27 cellular contexts compared by ENCODE assay signal in the genomic region with DNA sequence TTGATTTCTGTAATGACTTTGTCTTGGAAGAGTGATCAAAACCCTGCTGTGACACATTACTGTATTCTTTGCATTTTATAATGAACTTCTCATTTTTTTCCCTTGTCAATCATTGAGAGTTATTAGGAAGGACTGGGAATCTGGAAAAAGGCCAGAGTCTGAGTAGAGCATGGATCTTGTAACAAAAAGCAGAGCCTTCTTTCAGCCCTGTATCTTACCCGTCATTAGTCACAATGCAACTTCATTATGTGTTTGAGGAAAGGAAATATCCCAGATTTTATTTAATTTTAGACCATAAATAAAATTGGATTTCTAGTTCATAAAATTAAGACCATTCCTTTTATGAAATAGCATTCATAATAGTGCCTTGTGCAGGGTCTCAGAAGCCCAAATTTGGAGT.
"Had no signal": no experiment of that assay in that cellular context is flagged by ENCODE, and none has a peak within 500 bp of the region (broad histone marks: within the 10 kb centered on the region; RNA-seq: fewer than 3 reads in every experiment).

No MANE protein-coding gene starts in this region.

- DNase-seq: activated CD4-positive, alpha-beta T cell treated with anti-CD3 and anti-CD28 coated beads, Interleukin-2, amount 10 ng/mL, durations not matched to agents 24 days and 14 days; activated CD4-positive, alpha-beta T cell treated with anti-CD3 and anti-CD28 coated beads, Interleukin-2, amount 50 U/mL, for 4 hours; activated CD8-positive, alpha-beta T cell treated with anti-CD3 and anti-CD28 coated beads for 36 hours; activated effector memory CD4-positive, alpha-beta T cell treated with anti-CD3 and anti-CD28 coated beads, Interleukin-2, amount 50 U/mL, for 16 hours; activated naive CD4-positive, alpha-beta T cell; activated naive CD4-positive, alpha-beta T cell treated with anti-CD3 and anti-CD28 coated beads, Interleukin-2, amount 50 U/mL, for 16 hours; activated naive CD8-positive, alpha-beta T cell treated with anti-CD3 and anti-CD28 coated beads for 36 hours; activated T-cell treated with anti-CD3 and anti-CD28 coated beads, Interleukin-2, amount 50 U/mL, for 1 hour; activated T-cell treated with anti-CD3 and anti-CD28 coated beads, Interleukin-2, amount 50 U/mL, for 72 hours; amygdala; colonic mucosa; NCI-H1105; NCI-H1436; NCI-H1694; NCI-H1930; NCI-H2081 treated with DMSO at 0.1 percent for 48 hours; NCI-H226; NCI-H510A; NCI-H526; NCI-H82; NK-92 treated with Interleukin-12 subunit alpha and Interleukin-12 subunit beta, amount 100 ng/mL, for 24 hours; Right ventricle myocardium superior had no signal

- H3K36me3 Mint-ChIP-seq: activated naive CD8-positive, alpha-beta T cell treated with anti-CD3 and anti-CD28 coated beads for 36 hours had no signal

- H3K4me1 Mint-ChIP-seq: activated CD4-positive, alpha-beta T cell treated with anti-CD3 and anti-CD28 coated beads, Interleukin-2, amount 10 ng/mL, durations not matched to agents 24 days and 14 days; activated T-helper 17 cell treated with anti-CD3 and anti-CD28 coated beads, Interleukin-2, amount 50 U/mL, for 72 hours; central memory CD8-positive, alpha-beta T cell had no signal

- ATAC-seq: activated CD8-positive, alpha-beta T cell treated with anti-CD3 and anti-CD28 coated beads for 36 hours; activated T-cell treated with anti-CD3 and anti-CD28 coated beads, Interleukin-2, amount 50 U/mL, for 72 hours; activated T-helper 17 cell treated with anti-CD3 and anti-CD28 coated beads, Interleukin-2, amount 50 U/mL, for 72 hours; K562 had no signal

- H3K4me3 Mint-ChIP-seq: activated CD4-positive, alpha-beta T cell treated with anti-CD3 and anti-CD28 coated beads, Interleukin-2, amount 10 ng/mL, durations not matched to agents 24 days and 14 days; activated CD8-positive, alpha-beta T cell treated with anti-CD3 and anti-CD28 coated beads for 36 hours; activated naive CD8-positive, alpha-beta T cell treated with anti-CD3 and anti-CD28 coated beads for 36 hours; activated T-cell treated with anti-CD3 and anti-CD28 coated beads, Interleukin-2, amount 50 U/mL, for 72 hours; activated T-helper 17 cell treated with anti-CD3 and anti-CD28 coated beads, Interleukin-2, amount 50 U/mL, for 72 hours; central memory CD8-positive, alpha-beta T cell; T-helper 1 cell treated with Interleukin-12 subunit alpha and Interleukin-12 subunit beta and Interleukin-4 antibody, amounts not matched to agents 30 μg/mL and 1 μg/mL, for 36 hours; T-helper 2 cell treated with Interferon-gamma antibody and Interleukin-4, amounts not matched to agents 5 μg/mL and 100 μg/mL, for 36 hours had no signal

- H3K27me3 Mint-ChIP-seq: central memory CD8-positive, alpha-beta T cell had no signal

- H3K9me3 Mint-ChIP-seq: activated CD4-positive, alpha-beta T cell treated with anti-CD3 and anti-CD28 coated beads, Interleukin-2, amount 10 ng/mL, durations not matched to agents 24 days and 14 days; activated CD8-positive, alpha-beta T cell treated with anti-CD3 and anti-CD28 coated beads for 36 hours; activated naive CD8-positive, alpha-beta T cell treated with anti-CD3 and anti-CD28 coated beads for 36 hours; activated T-cell treated with anti-CD3 and anti-CD28 coated beads, Interleukin-2, amount 50 U/mL, for 72 hours; activated T-helper 17 cell treated with anti-CD3 and anti-CD28 coated beads, Interleukin-2, amount 50 U/mL, for 72 hours; central memory CD8-positive, alpha-beta T cell; T-helper 1 cell treated with Interleukin-12 subunit alpha and Interleukin-12 subunit beta and Interleukin-4 antibody, amounts not matched to agents 30 μg/mL and 1 μg/mL, for 36 hours; T-helper 2 cell treated with Interferon-gamma antibody and Interleukin-4, amounts not matched to agents 5 μg/mL and 100 μg/mL, for 36 hours had no signal

- H3K27ac Mint-ChIP-seq: activated CD4-positive, alpha-beta T cell treated with anti-CD3 and anti-CD28 coated beads, Interleukin-2, amount 10 ng/mL, durations not matched to agents 24 days and 14 days; activated CD8-positive, alpha-beta T cell treated with anti-CD3 and anti-CD28 coated beads for 36 hours; activated naive CD8-positive, alpha-beta T cell treated with anti-CD3 and anti-CD28 coated beads for 36 hours; activated T-cell treated with anti-CD3 and anti-CD28 coated beads, Interleukin-2, amount 50 U/mL, for 72 hours; activated T-helper 17 cell treated with anti-CD3 and anti-CD28 coated beads, Interleukin-2, amount 50 U/mL, for 72 hours; T-helper 1 cell treated with Interleukin-12 subunit alpha and Interleukin-12 subunit beta and Interleukin-4 antibody, amounts not matched to agents 30 μg/mL and 1 μg/mL, for 36 hours; T-helper 2 cell treated with Interferon-gamma antibody and Interleukin-4, amounts not matched to agents 5 μg/mL and 100 μg/mL, for 36 hours had no signal
